ENCODE assay signal across 8 cellular contexts in the genomic region with DNA sequence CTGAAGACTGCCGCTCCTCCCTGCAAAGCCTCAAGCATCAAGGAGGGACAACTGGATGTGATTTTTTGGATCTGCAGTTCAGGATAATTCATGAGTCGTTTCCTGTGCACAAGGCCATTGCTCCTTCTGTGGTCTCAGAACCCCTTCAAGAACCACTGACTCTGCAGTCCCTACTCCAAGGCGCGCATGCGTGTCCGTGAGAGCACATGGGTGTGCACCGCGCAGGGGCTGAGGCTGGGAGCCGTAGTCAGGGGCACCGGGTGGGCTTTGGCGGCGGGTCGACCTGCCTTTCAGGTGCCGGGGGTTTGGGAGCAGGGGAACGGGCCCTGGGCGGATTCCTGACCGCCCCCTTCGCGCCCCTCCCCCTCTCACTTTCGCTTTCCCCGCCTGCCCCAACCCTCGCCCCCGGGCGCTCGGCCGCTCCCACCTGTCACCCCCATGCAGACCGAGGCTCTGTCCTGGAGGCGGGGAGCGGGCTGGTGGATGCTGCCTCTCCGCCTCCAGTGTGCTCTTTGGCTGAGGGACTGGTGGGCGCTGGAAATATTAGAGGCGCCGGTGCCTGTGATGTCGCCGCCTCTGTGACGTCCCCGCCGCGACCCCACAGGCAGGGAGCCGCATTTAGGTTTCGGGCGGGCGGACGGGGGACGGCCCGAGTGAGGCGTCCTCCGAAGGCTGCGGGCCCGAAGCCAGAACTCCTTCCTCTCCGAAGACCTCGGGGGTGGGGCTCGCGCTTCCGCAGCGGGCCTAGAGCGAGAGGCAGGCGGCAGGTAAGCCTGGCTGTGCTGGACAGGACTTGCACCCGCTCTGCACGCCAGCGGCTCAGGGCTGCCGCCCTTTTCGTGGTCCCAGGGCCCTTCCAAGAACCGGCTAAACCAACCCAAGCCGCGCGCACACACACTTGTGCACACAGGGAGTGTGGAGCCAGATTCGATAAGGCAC. TPM values are rescaled to one million over a fixed set of nuclear protein-coding genes. Genes with fewer than 3 reads are reported as not detected.
DNase-seq lines count a peak whose midpoint lies in the region; ATAC-seq and TF ChIP-seq lines count a peak whose summit lies in the region.
"Had no signal": no experiment of that assay in that cellular context is flagged by ENCODE, and none has a peak within 500 bp of the region (broad histone marks: within the 10 kb centered on the region; RNA-seq: fewer than 3 reads in every experiment).

A gene with protein sequence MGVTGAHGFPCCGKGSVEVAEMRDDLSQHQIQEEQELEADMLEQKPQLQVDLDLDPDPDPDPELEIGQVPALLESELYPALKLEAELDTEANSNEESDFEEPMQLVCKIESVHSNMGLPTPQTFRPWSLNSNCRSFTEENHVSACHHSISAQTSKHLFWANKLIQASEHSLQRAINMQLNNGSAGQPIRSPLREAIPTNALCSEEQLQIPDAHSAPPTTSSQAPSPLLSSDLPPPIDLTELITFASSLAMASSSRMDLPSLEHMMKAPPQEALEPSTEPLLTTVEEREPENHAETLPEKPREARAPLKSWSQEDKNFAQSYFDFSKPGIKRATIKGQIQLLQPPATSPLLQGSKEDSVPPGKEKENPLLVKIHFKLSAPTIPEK (minus strand): TSS at position 518 of the 939 bp plus-strand sequence. CDS start 78 bp downstream, at position 440.

- H3K36me3 ChIP-seq in left lung, result peaks cover 0 to 38% of the 10 kb centered on the region in 2 donors

- H3K4me1 Mint-ChIP-seq in central memory CD8-positive, alpha-beta T cell, result peaks cover 8% of the 10 kb centered on the region

- H3K27me3 Mint-ChIP-seq in central memory CD8-positive, alpha-beta T cell, result no peaks in the 10 kb centered on the region

- H3K9me3 Mint-ChIP-seq in central memory CD8-positive, alpha-beta T cell, result no peaks in the 10 kb centered on the region

- no peak for TF ChIP-seq CTCF in left lung (IDR thresholded peaks at IDR 0.05)

- DNase-seq in activated CD4-positive, CD25-positive, alpha-beta regulatory T cell (lab: John Stamatoyannopoulos, UW), result peak; percentile 29 to 59 (median 46)
- peak; percentile 46 to 50 for DNase-seq in central memory CD8-positive, alpha-beta T cell (ENCODE audit: low spot score in 2 of 2)
- DNase-seq in left lung, result peak; percentile 72 to 95
- peak; percentile 61 for DNase-seq in stimulated activated CD4-positive, alpha-beta T cell treated with anti-CD3 and anti-CD28 coated beads, Interleukin-4, amount 100 ng/mL, for 24 hours

- peaks cover 6 to 31% of the 10 kb centered on the region in 2 donors for H3K4me1 ChIP-seq in left lung

- H3K9me3 ChIP-seq in left lung, result no peaks in the 10 kb centered on the region

- peak within 1 kb of the TSS; percentile 82 for H3K4me3 Mint-ChIP-seq in central memory CD8-positive, alpha-beta T cell

- peak within 1 kb of the TSS; percentile 53 for H3K27ac Mint-ChIP-seq in central memory CD8-positive, alpha-beta T cell (ENCODE audit: low read depth)

- intact Hi-C loops in left lung (cut with DNase I), result no loop called here

- H3K36me3 Mint-ChIP-seq in central memory CD8-positive, alpha-beta T cell (ENCODE audit: insufficient read depth), result peaks cover 12% of the 10 kb centered on the region

- ATAC-seq in GM21737 (IDR thresholded peaks at IDR 0.05; ENCODE audit: unreplicated experiment) (peak; percentile 42), left lung (peak; percentile 73), GM18520 (IDR thresholded peaks at IDR 0.05; ENCODE audit: unreplicated experiment) (no peak), HG02840 (IDR thresholded peaks at IDR 0.05; ENCODE audit: low FRiP score, unreplicated experiment) (no peak)
- peak; percentile 89 for ATAC-seq in central memory CD8-positive, alpha-beta T cell (replicated peaks; ENCODE audit: extremely low read depth, poor library complexity, severe bottlenecking)

- no peaks in the 10 kb centered on the region for H3K27me3 ChIP-seq in left lung

- H3K4me3 ChIP-seq in left lung, result peak within 1 kb of the TSS; percentile 55 to 59

- H3K27ac ChIP-seq in left lung, result peak within 1 kb of the TSS in 1 of 2 donors; percentile 60
- H3K27ac ChIP-seq: epithelial cell of prostate had no signal

RNA-seq across cellular contexts. Expression of the gene that starts here (rescaled TPM):
- not detected for total RNA-seq in left lung

Comparison
In these comparisons a context has a peak if more than half of its experiments do, and no peak if none do; other contexts are left out.
1. Peak in DNase-seq, ATAC-seq and H3K4me3 ChIP-seq in left lung; RNA of the gene not detected or under 1 TPM.
2. ATAC-seq: peak in GM21737 (single experiment) and central memory CD8-positive, alpha-beta T cell (single experiment); none in GM18520 (single experiment) and HG02840 (single experiment).
3. Peak in every context shown above with its lines, with median percentiles within 50 percentile points of each other: DNase-seq.